21 cellular contexts compared by ENCODE assay signal in genomic region chr12:121154793-121155375, GRCh38. TPM values are rescaled to one million over a fixed set of nuclear protein-coding genes. Genes with fewer than 3 reads are reported as not detected.
DNase-seq lines count a peak whose midpoint lies in the region; ATAC-seq lines count a peak whose summit lies in the region.
"Had no signal": no experiment of that assay in that cellular context is flagged by ENCODE, and none has a peak within 500 bp of the region (broad histone marks: within the 10 kb centered on the region; RNA-seq: fewer than 3 reads in every experiment).

No MANE protein-coding gene starts in this region.

- no peak for ATAC-seq in GM21786 (IDR thresholded peaks at IDR 0.05; ENCODE audit: unreplicated experiment)
- ATAC-seq: CD8-positive, alpha-beta T cell had no signal

- DNase-seq in cerebellar cortex (ENCODE audit: low spot score) (peak; percentile 93), inferior parietal cortex (ENCODE audit: extremely low spot score) (peak; percentile 82), occipital lobe (lab: John Stamatoyannopoulos, UW) (peak; percentile 24), NCI-H446 treated with DMSO at 0.1 percent for 48 hours (lab: John Stamatoyannopoulos, UW) (no peak), NCI-H2029 treated with DMSO at 0.1 percent for 48 hours (lab: John Stamatoyannopoulos, UW) (no peak)
- DNase-seq in activated T-cell treated with anti-CD3 and anti-CD28 coated beads, Interleukin-2, amount 50 U/mL, for 1 hour = no peak
- DNase-seq: Caco-2; CD8-positive, alpha-beta T cell; EL; GF-D8; H9; IMR-90; KG1; MG63; NCI-H1105 treated with DMSO at 0.1 percent for 48 hours; NCI-H146; NCI-H1930; NCI-H526 treated with DMSO at 0.1 percent for 48 hours; Right ventricle myocardium superior; RPMI8226 had no signal

RNA-seq across cellular contexts. Expression of gene P2RX7, which starts 22.2 kb away (rescaled TPM):
- total RNA-seq in occipital lobe = 2.7 TPM
- total RNA-seq: Caco-2 had no signal

RNA-seq across cellular contexts. Expression of gene P2RX4, which starts 55.0 kb away (rescaled TPM):
- total RNA-seq in occipital lobe = 6.6 TPM

Comparison
In these comparisons a context has a peak if more than half of its experiments do, and no peak if none do; other contexts are left out.
1. DNase-seq: peak in cerebellar cortex (single experiment), inferior parietal cortex (single experiment) and occipital lobe (single experiment); none in NCI-H446 treated with DMSO at 0.1 percent for 48 hours (single experiment), activated T-cell treated with anti-CD3 and anti-CD28 coated beads, Interleukin-2, amount 50 U/mL, for 1 hour (single experiment) and NCI-H2029 treated with DMSO at 0.1 percent for 48 hours (single experiment).